ENCODE assay signal across 9 cellular contexts in the genomic region with DNA sequence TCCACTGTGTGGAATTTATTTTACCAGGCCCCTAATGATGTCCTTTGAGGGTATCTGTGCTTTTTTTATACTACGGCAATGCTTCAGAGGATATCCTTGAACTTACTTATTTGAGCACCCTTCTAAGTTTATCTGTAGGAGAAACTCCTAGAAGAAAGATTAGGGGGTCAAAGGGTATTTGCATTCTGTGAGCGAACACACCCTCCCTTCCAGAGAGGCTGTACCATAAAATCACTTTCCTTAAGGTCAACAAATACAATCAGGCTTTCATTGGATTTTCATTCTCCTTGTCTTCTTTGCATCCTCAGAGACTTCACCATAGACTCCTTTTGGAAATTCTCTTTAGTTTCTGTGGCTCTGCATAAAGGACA. TPM values are rescaled to one million over a fixed set of nuclear protein-coding genes. Genes with fewer than 3 reads are reported as not detected.
"Had no signal": no experiment of that assay in that cellular context is flagged by ENCODE, and none has a peak within 500 bp of the region (broad histone marks: within the 10 kb centered on the region; RNA-seq: fewer than 3 reads in every experiment).

No MANE protein-coding gene starts in this region.

- H3K4me3 Mint-ChIP-seq: activated CD8-positive, alpha-beta T cell treated with anti-CD3 and anti-CD28 coated beads, Interleukin-2, amount 10 ng/mL, durations not matched to agents 7 days and 5 days; activated naive CD4-positive, alpha-beta T cell treated with anti-CD3 and anti-CD28 coated beads, Interleukin-2, amount 50 U/mL, for 24 hours; activated T-helper 1 cell treated with anti-CD3 and anti-CD28 coated beads, Interleukin-12 subunit alpha, Interleukin-12 subunit beta, Interleukin-2, Interleukin-4 antibody, amounts not matched to agents 30 ng/mL and 10 ng/mL and 1 ng/mL, durations not matched to agents 14 hours and 24 hours and 36 hours; T-helper 1 cell treated with Interleukin-12 subunit alpha and Interleukin-12 subunit beta and Interleukin-4 antibody, amounts not matched to agents 30 μg/mL and 1 μg/mL, for 36 hours; WTC11 had no signal

- H3K27me3 ChIP-seq: MG63 had no signal

- H3K27ac Mint-ChIP-seq: activated CD8-positive, alpha-beta T cell treated with anti-CD3 and anti-CD28 coated beads, Interleukin-2, amount 10 ng/mL, durations not matched to agents 7 days and 5 days; activated naive CD4-positive, alpha-beta T cell treated with anti-CD3 and anti-CD28 coated beads, Interleukin-2, amount 50 U/mL, for 24 hours; activated T-helper 1 cell treated with anti-CD3 and anti-CD28 coated beads, Interleukin-12 subunit alpha, Interleukin-12 subunit beta, Interleukin-2, Interleukin-4 antibody, amounts not matched to agents 30 ng/mL and 10 ng/mL and 1 ng/mL, durations not matched to agents 14 hours and 24 hours and 36 hours; T-helper 1 cell treated with Interleukin-12 subunit alpha and Interleukin-12 subunit beta and Interleukin-4 antibody, amounts not matched to agents 30 μg/mL and 1 μg/mL, for 36 hours; WTC11 had no signal

- DNase-seq: activated CD4-positive, CD25-positive, alpha-beta regulatory T cell treated with anti-CD3 and anti-CD28 coated beads, Interleukin-2, amount 50 U/mL, for 72 hours; activated effector memory CD4-positive, alpha-beta T cell treated with Interleukin-2 at 50 U/mL for 16 hours had no signal

- H3K36me3 Mint-ChIP-seq: activated naive CD4-positive, alpha-beta T cell treated with anti-CD3 and anti-CD28 coated beads, Interleukin-2, amount 50 U/mL, for 24 hours; brain had no signal

- H3K9me3 Mint-ChIP-seq: activated naive CD4-positive, alpha-beta T cell treated with anti-CD3 and anti-CD28 coated beads, Interleukin-2, amount 50 U/mL, for 24 hours had no signal

- H3K36me3 ChIP-seq: MG63 had no signal

- H3K4me3 ChIP-seq: MG63 had no signal

- ATAC-seq: WTC11 had no signal

RNA-seq across cellular contexts. Expression of a gene that starts 4.7 kb away (rescaled TPM):
- total RNA-seq: activated CD8-positive, alpha-beta T cell treated with anti-CD3 and anti-CD28 coated beads, Interleukin-2, amount 10 ng/mL, durations not matched to agents 7 days and 5 days; activated T-helper 1 cell treated with anti-CD3 and anti-CD28 coated beads, Interleukin-12 subunit alpha, Interleukin-12 subunit beta, Interleukin-2, Interleukin-4 antibody, amounts not matched to agents 30 ng/mL and 10 ng/mL and 1 ng/mL, durations not matched to agents 14 hours and 24 hours and 36 hours had no signal
